ENCODE assay signal across 4 cellular contexts in genomic region chr3:4140921-4141320, GRCh38.
"Had no signal": no experiment of that assay in that cellular context is flagged by ENCODE, and none has a peak within 500 bp of the region (broad histone marks: within the 10 kb centered on the region; RNA-seq: fewer than 3 reads in every experiment).

No MANE protein-coding gene starts in this region.

- H3K4me3 ChIP-seq: GM23338 had no signal

- DNase-seq: H9, HCEC 1CT, KBM-7 had no signal

- ATAC-seq: GM23338 had no signal
